Comparison of ENCODE assay signal across 8 cellular contexts in the genomic region with DNA sequence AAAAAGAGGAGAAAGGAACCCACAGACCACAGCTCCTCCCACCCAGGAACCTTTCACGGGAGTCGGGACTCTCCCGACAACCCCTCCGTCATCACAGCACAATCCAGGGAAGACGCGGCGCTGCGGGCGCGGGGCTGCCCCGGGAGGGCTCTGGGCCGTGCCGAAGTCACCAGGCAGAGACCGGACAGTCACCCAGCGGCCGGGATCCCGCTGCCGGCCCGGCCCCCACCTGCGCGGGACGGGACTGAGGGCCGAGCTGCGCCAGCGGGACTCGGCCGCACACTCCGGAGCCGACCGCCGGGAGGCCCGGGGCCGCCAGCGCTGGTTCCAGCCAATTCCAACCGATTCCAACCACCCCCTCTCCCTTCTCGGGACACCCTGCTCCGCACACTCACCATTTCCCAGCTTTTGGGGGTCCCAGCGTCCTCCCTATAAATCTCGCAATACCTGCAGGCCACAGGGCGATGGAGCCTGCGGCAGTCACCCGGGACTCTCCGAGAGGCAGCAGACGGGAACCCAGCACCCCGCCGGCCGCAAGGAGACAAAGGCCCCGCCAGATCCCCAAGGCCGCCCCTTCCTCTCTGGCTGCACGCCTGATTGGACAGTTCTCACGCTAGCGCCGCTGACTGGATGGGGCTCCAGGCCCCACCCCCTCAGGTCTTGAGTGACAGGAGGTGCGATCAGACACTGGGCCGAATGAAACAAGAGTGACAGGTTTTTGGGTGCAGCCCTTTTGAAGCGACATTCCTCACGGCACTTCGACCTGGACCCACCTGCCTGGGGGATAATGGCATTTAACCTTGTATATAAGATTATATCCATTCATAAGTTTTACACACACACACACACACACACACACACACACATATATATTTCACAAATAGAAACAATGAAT. TPM values are rescaled to one million over a fixed set of nuclear protein-coding genes. Genes with fewer than 3 reads are reported as not detected.
DNase-seq lines count a peak whose midpoint lies in the region; ATAC-seq and TF ChIP-seq lines count a peak whose summit lies in the region.

A gene (minus strand): TSS at position 547 of the 895 bp plus-strand sequence. CDS start 149 bp downstream, at position 398.

- H3K27me3 ChIP-seq in ovary (no peaks in the 10 kb centered on the region), upper lobe of left lung (peaks cover 0 to 2% (median 0%) of the 10 kb centered on the region in 4 donors)

- TF ChIP-seq EP300 in ovary (IDR thresholded peaks at IDR 0.05): no peak
- TF ChIP-seq EP300 in upper lobe of left lung (IDR thresholded peaks at IDR 0.05): no peak

- in situ Hi-C loops in KBM-7 (cut with MboI; ENCODE audit: low pct_unique_long_range_greater_than_20kb, low sequenced_read_pairs): no loop called here

- H3K27me3 Mint-ChIP-seq in activated naive CD8-positive, alpha-beta T cell treated with anti-CD3 and anti-CD28 coated beads, Interleukin-2, amount 50 U/mL, for 24 hours: peaks cover 39% of the 10 kb centered on the region

- no peak for TF ChIP-seq CTCF in ovary (IDR thresholded peaks at IDR 0.05)
- TF ChIP-seq CTCF in upper lobe of left lung (IDR thresholded peaks at IDR 0.05): no peak

- 0 to 1% (median 1%) methylated on average over 43 to 58 of the region's 58 CpGs for WGBS in ovary, 3 donors
- 2 to 6% methylated on average over 18 to 31 of the region's 58 CpGs for WGBS in upper lobe of left lung, 2 donors

- no peak within 1 kb of the TSS for H3K27ac Mint-ChIP-seq in activated naive CD8-positive, alpha-beta T cell treated with anti-CD3 and anti-CD28 coated beads, Interleukin-2, amount 50 U/mL, for 24 hours

- intact Hi-C loops in cardiac septum (cut with DNase I): no loop called here
- intact Hi-C loops in ovary (cut with DNase I): no loop called here

- peaks cover 42% of the 10 kb centered on the region for H3K9me3 Mint-ChIP-seq in activated naive CD8-positive, alpha-beta T cell treated with anti-CD3 and anti-CD28 coated beads, Interleukin-2, amount 50 U/mL, for 24 hours

- peaks cover 14% of the 10 kb centered on the region for H3K36me3 Mint-ChIP-seq in activated naive CD8-positive, alpha-beta T cell treated with anti-CD3 and anti-CD28 coated beads, Interleukin-2, amount 50 U/mL, for 24 hours (ENCODE audit: low read depth)

- DNase-seq in EL (peak; percentile 97), KBM-7 (peak; percentile 98), cardiac septum (ENCODE audit: low spot score) (peak; percentile 87), ovary (peak; percentile 40 to 81 (median 62)), upper lobe of left lung (peak; percentile 81 to 88)
- DNase-seq in activated naive CD8-positive, alpha-beta T cell treated with anti-CD3 and anti-CD28 coated beads, Interleukin-2, amount 50 U/mL, for 24 hours: peak; percentile 63

- H3K4me1 ChIP-seq in ovary (ENCODE audit: insufficient read depth) (no peaks in the 10 kb centered on the region), upper lobe of left lung (peaks cover 0 to 13% (median 4%) of the 10 kb centered on the region in 4 donors)

- H3K4me3 ChIP-seq in ovary (peak within 1 kb of the TSS; percentile 35), upper lobe of left lung (peak within 1 kb of the TSS; percentile 35 to 59 (median 48))

- H3K27ac ChIP-seq in ovary (no peak within 1 kb of the TSS), upper lobe of left lung (no peak within 1 kb of the TSS)

- ATAC-seq in GM21723 (IDR thresholded peaks at IDR 0.05; ENCODE audit: unreplicated experiment) (peak; percentile 100), upper lobe of left lung (ENCODE audit: low FRiP score in 2 of 2) (peak; percentile 92 to 97)
- peak; percentile 98 for ATAC-seq in activated naive CD8-positive, alpha-beta T cell treated with anti-CD3 and anti-CD28 coated beads, Interleukin-2, amount 50 U/mL, for 24 hours

- H3K36me3 ChIP-seq in ovary (no peaks in the 10 kb centered on the region), upper lobe of left lung (no peaks in the 10 kb centered on the region)

- TF ChIP-seq POLR2A in Raji (IDR thresholded peaks at IDR 0.05; ENCODE audit: insufficient read depth, low read depth, low read length) (peak; percentile 75), ovary (IDR thresholded peaks at IDR 0.05) (no peak), upper lobe of left lung (IDR thresholded peaks at IDR 0.05) (no peak)

- H3K4me1 Mint-ChIP-seq in activated naive CD8-positive, alpha-beta T cell treated with anti-CD3 and anti-CD28 coated beads, Interleukin-2, amount 50 U/mL, for 24 hours: peaks cover 6% of the 10 kb centered on the region

- H3K9me3 ChIP-seq in ovary (no peaks in the 10 kb centered on the region), upper lobe of left lung (peaks cover 0 to 19% (median 7%) of the 10 kb centered on the region in 4 donors)

- H3K4me3 Mint-ChIP-seq in activated naive CD8-positive, alpha-beta T cell treated with anti-CD3 and anti-CD28 coated beads, Interleukin-2, amount 50 U/mL, for 24 hours: peak within 1 kb of the TSS; percentile 81

RNA-seq across cellular contexts. Expression of the gene that starts here (rescaled TPM):
- total RNA-seq in cardiac septum (not detected), ovary (1 to 10 TPM in 1 of 7 donors, under 1 TPM in 2, not detected in 4; 0.28 to 3.4 (median 0.72) TPM), upper lobe of left lung (under 1 TPM in 3 of 6 donors, not detected in 3; 0.10 to 0.46 (median 0.26) TPM)
- polyA plus RNA-seq in ovary: under 1 TPM; 0.23 to 0.35 TPM

Comparison
In these comparisons a context has a peak if more than half of its experiments do, and no peak if none do; other contexts are left out.
1. Peak in DNase-seq in cardiac septum; RNA of the gene not detected or under 1 TPM.
2. Peak in DNase-seq, ATAC-seq and H3K4me3 ChIP-seq in upper lobe of left lung; RNA of the gene not detected or under 1 TPM.